Comparison of ENCODE assay signal across 24 cellular contexts in genomic region chr19:5108123-5108613, GRCh38.
"Had no signal": no experiment of that assay in that cellular context is flagged by ENCODE, and none has a peak within 500 bp of the region (broad histone marks: within the 10 kb centered on the region; RNA-seq: fewer than 3 reads in every experiment).

No MANE protein-coding gene starts in this region.

- H3K36me3 ChIP-seq: brain microvascular endothelial cell, pancreas had no signal

- H3K36me3 Mint-ChIP-seq: activated naive CD8-positive, alpha-beta T cell treated with anti-CD3 and anti-CD28 coated beads, Interleukin-2, amount 10 ng/mL, durations not matched to agents 7 days and 5 days had no signal

- H3K9me3 ChIP-seq: ascending aorta, esophagus squamous epithelium, pancreas, prostate gland, thoracic aorta had no signal

- ATAC-seq: naive thymus-derived CD4-positive, alpha-beta T cell; pancreas; sciatic nerve had no signal

- H3K27ac Mint-ChIP-seq: activated CD4-positive, alpha-beta memory T cell treated with anti-CD3 and anti-CD28 coated beads, Interleukin-2, amount 10 ng/mL, durations not matched to agents 7 days and 5 days; activated CD4-positive, alpha-beta T cell treated with anti-CD3 and anti-CD28 coated beads, Interleukin-2, amount 10 ng/mL, durations not matched to agents 7 days and 5 days; activated naive CD4-positive, alpha-beta T cell treated with anti-CD3 and anti-CD28 coated beads, Interleukin-2, amount 10 ng/mL, durations not matched to agents 7 days and 5 days; activated naive CD8-positive, alpha-beta T cell treated with anti-CD3 and anti-CD28 coated beads, Interleukin-2, amount 10 ng/mL, durations not matched to agents 7 days and 5 days; activated T-cell treated with anti-CD3 and anti-CD28 coated beads, Interleukin-2, amount 50 U/mL, for 24 hours; dendritic cell treated with granulocyte-macrophage colony-stimulating factor and Interleukin-4, amounts not matched to agents 40 ng/mL and 50 ng/mL, for 4 days; mesothelial cell of epicardium; naive thymus-derived CD4-positive, alpha-beta T cell; stimulated activated naive CD8-positive, alpha-beta T cell treated with anti-CD3 and anti-CD28 coated beads, Interleukin-15, Interleukin-2, amounts not matched to agents 100 ng/mL and 50 ng/mL, for 24 hours had no signal

- H3K9me3 Mint-ChIP-seq: activated CD4-positive, alpha-beta memory T cell treated with anti-CD3 and anti-CD28 coated beads, Interleukin-2, amount 10 ng/mL, durations not matched to agents 7 days and 5 days; activated CD4-positive, alpha-beta T cell treated with anti-CD3 and anti-CD28 coated beads, Interleukin-2, amount 10 ng/mL, durations not matched to agents 7 days and 5 days; activated naive CD4-positive, alpha-beta T cell treated with anti-CD3 and anti-CD28 coated beads, Interleukin-2, amount 10 ng/mL, durations not matched to agents 7 days and 5 days; activated naive CD8-positive, alpha-beta T cell treated with anti-CD3 and anti-CD28 coated beads, Interleukin-2, amount 10 ng/mL, durations not matched to agents 7 days and 5 days; activated T-cell treated with anti-CD3 and anti-CD28 coated beads, Interleukin-2, amount 50 U/mL, for 24 hours; dendritic cell treated with granulocyte-macrophage colony-stimulating factor and Interleukin-4, amounts not matched to agents 40 ng/mL and 50 ng/mL, for 4 days; mesothelial cell of epicardium; naive thymus-derived CD4-positive, alpha-beta T cell; stimulated activated naive CD8-positive, alpha-beta T cell treated with anti-CD3 and anti-CD28 coated beads, Interleukin-15, Interleukin-2, amounts not matched to agents 100 ng/mL and 50 ng/mL, for 24 hours had no signal

- DNase-seq: activated CD4-positive, alpha-beta memory T cell treated with anti-CD3 and anti-CD28 coated beads, Interleukin-2, amount 10 ng/mL, durations not matched to agents 7 days and 5 days; activated CD4-positive, alpha-beta T cell treated with anti-CD3 and anti-CD28 coated beads for 1 hour; activated CD4-positive, alpha-beta T cell treated with anti-CD3 and anti-CD28 coated beads, Interleukin-2, amount 10 ng/mL, durations not matched to agents 7 days and 5 days; activated CD8-positive, alpha-beta memory T cell treated with anti-CD3 and anti-CD28 coated beads, Interleukin-2, amount 50 U/mL, for 48 hours; activated gamma-delta T cell; activated naive CD4-positive, alpha-beta T cell treated with anti-CD3 and anti-CD28 coated beads, Interleukin-2, amount 10 ng/mL, durations not matched to agents 7 days and 5 days; activated naive CD8-positive, alpha-beta T cell treated with anti-CD3 and anti-CD28 coated beads, Interleukin-2, amount 10 ng/mL, durations not matched to agents 7 days and 5 days; activated T-cell treated with anti-CD3 and anti-CD28 coated beads, Interleukin-2, amount 50 U/mL, for 24 hours; esophagus squamous epithelium; naive thymus-derived CD4-positive, alpha-beta T cell; pancreas; stimulated activated CD4-positive, alpha-beta T cell treated with anti-CD3 and anti-CD28 coated beads, Interleukin-12 subunit alpha, Interleukin-12 subunit beta, amount 100 ng/mL, for 4 hours; stimulated activated CD4-positive, alpha-beta T cell treated with anti-CD3 and anti-CD28 coated beads, Interleukin-4, amount 100 ng/mL, for 1 hour; T1000; trophoblast cell had no signal

- H3K4me1 Mint-ChIP-seq: activated CD4-positive, alpha-beta memory T cell treated with anti-CD3 and anti-CD28 coated beads, Interleukin-2, amount 10 ng/mL, durations not matched to agents 7 days and 5 days; activated CD4-positive, alpha-beta T cell treated with anti-CD3 and anti-CD28 coated beads, Interleukin-2, amount 10 ng/mL, durations not matched to agents 7 days and 5 days; activated naive CD4-positive, alpha-beta T cell treated with anti-CD3 and anti-CD28 coated beads, Interleukin-2, amount 10 ng/mL, durations not matched to agents 7 days and 5 days; activated naive CD8-positive, alpha-beta T cell treated with anti-CD3 and anti-CD28 coated beads, Interleukin-2, amount 10 ng/mL, durations not matched to agents 7 days and 5 days; naive thymus-derived CD4-positive, alpha-beta T cell had no signal

- H3K27me3 ChIP-seq: ascending aorta, brain microvascular endothelial cell, esophagus squamous epithelium, pancreas had no signal

- H3K4me3 ChIP-seq: ascending aorta, esophagus squamous epithelium, pancreas, prostate gland, skin epidermis, thoracic aorta had no signal

- H3K4me3 Mint-ChIP-seq: activated CD4-positive, alpha-beta memory T cell treated with anti-CD3 and anti-CD28 coated beads, Interleukin-2, amount 10 ng/mL, durations not matched to agents 7 days and 5 days; activated CD4-positive, alpha-beta T cell treated with anti-CD3 and anti-CD28 coated beads, Interleukin-2, amount 10 ng/mL, durations not matched to agents 7 days and 5 days; activated naive CD4-positive, alpha-beta T cell treated with anti-CD3 and anti-CD28 coated beads, Interleukin-2, amount 10 ng/mL, durations not matched to agents 7 days and 5 days; activated naive CD8-positive, alpha-beta T cell treated with anti-CD3 and anti-CD28 coated beads, Interleukin-2, amount 10 ng/mL, durations not matched to agents 7 days and 5 days; activated T-cell treated with anti-CD3 and anti-CD28 coated beads, Interleukin-2, amount 50 U/mL, for 24 hours; dendritic cell treated with granulocyte-macrophage colony-stimulating factor and Interleukin-4, amounts not matched to agents 40 ng/mL and 50 ng/mL, for 4 days; mesothelial cell of epicardium; naive thymus-derived CD4-positive, alpha-beta T cell; stimulated activated naive CD8-positive, alpha-beta T cell treated with anti-CD3 and anti-CD28 coated beads, Interleukin-15, Interleukin-2, amounts not matched to agents 100 ng/mL and 50 ng/mL, for 24 hours had no signal
